ENCODE assay signal across 2 cellular contexts in genomic region chr2:9492927-9493326, GRCh38.
TF ChIP-seq lines count a peak whose summit lies in the region.

No MANE protein-coding gene starts in this region.

TF ChIP-seq in SK-N-SH, 30 proteins besides CTCF, POLR2A, EP300 and RAD21 (continued from another document):
- no peak for TF ChIP-seq REST (IDR thresholded peaks at IDR 0.05; ENCODE audit: low read depth, low read length)
TF ChIP-seq in SK-N-SH: peak in this region for 1.

TF ChIP-seq in SK-N-SH treated with all-trans-retinoic acid at 6 μM for 48 hours, 23 proteins besides CTCF, POLR2A, EP300 and RAD21 (continued from another document):
- TF ChIP-seq PATZ1 (CRISPR knock-in tag; IDR thresholded peaks at IDR 0.05; ENCODE audit: borderline replicate concordance) (no peak), TOX (CRISPR knock-in tag; IDR thresholded peaks at IDR 0.05; ENCODE audit: borderline replicate concordance) (no peak), ZC3H10 (CRISPR knock-in tag; IDR thresholded peaks at IDR 0.05) (no peak), ZNF565 (CRISPR knock-in tag; conservative IDR thresholded peaks at IDR 0.05; ENCODE audit: low read depth) (no peak), TSHZ2 (CRISPR knock-in tag; IDR thresholded peaks at IDR 0.05) (no peak), RARB (CRISPR knock-in tag; IDR thresholded peaks at IDR 0.05) (no peak), PPARA (CRISPR knock-in tag; IDR thresholded peaks at IDR 0.05; ENCODE audit: borderline replicate concordance) (no peak), ZNF70 (CRISPR knock-in tag; IDR thresholded peaks at IDR 0.05) (no peak)
